ENCODE assay signal across 19 cellular contexts in genomic region chr2:218992196-218992595, GRCh38. TPM values are rescaled to one million over a fixed set of nuclear protein-coding genes. Genes with fewer than 3 reads are reported as not detected.
A peak's percentile ranks its signal among the peaks of the same experiment; 100 is the strongest.
DNase-seq lines count a peak whose midpoint lies in the region; ATAC-seq and TF ChIP-seq lines count a peak whose summit lies in the region.
"Had no signal": no experiment of that assay in that cellular context is flagged by ENCODE, and none has a peak within 500 bp of the region (broad histone marks: within the 10 kb centered on the region; RNA-seq: fewer than 3 reads in every experiment).

No MANE protein-coding gene starts in this region.

- H3K27ac ChIP-seq in SK-N-SH (ENCODE audit: low read depth in 2 of 2, low read length in 1 of 2): peak overlapping the region in 1 of 2 experiments; percentile 60; a peak in 1 of 4 replicates
- H3K27ac ChIP-seq: A549 had no signal

- no peak overlapping the region for H3K4me2 ChIP-seq in SK-N-SH
- H3K4me2 ChIP-seq: A549 had no signal

- TF ChIP-seq EP300 in SK-N-SH (IDR thresholded peaks at IDR 0.05; ENCODE audit: borderline replicate concordance in 1 of 2, low read depth in 1 of 2, low read length in 1 of 2): no peak

- ATAC-seq in SK-N-SH treated with all-trans-retinoic acid at 6 μM for 48 hours (no peak), left cardiac atrium (no peak), HG02759 (IDR thresholded peaks at IDR 0.05; ENCODE audit: unreplicated experiment) (no peak)
- ATAC-seq: GM12878, HCT116, K562 had no signal

- H3K36me3 ChIP-seq in SK-N-SH (replicated peaks in 1 of 2; ENCODE audit: control insufficient read depth in 1 of 2, insufficient read depth in 2 of 2, low read length in 1 of 2) (no peaks in the 10 kb centered on the region), endocrine pancreas (ENCODE audit: control insufficient read depth, insufficient read depth, low read length) (no peaks in the 10 kb centered on the region)

- POLR2A ChIA-PET in SK-N-SH (lab: Yijun Ruan, JAX): interaction anchor here (0.9 to 1.9 kb wide), 3 partner anchors 8 to 83 kb away, joined by 3 to 7 read pairs (median 4); partner anchors contain the start of gene FEV

- H3K9me3 ChIP-seq in SK-N-SH: no peaks in the 10 kb centered on the region
- H3K9me3 ChIP-seq in endocrine pancreas (ENCODE audit: control insufficient read depth, low read length): no peaks in the 10 kb centered on the region
- H3K9me3 ChIP-seq: A549 had no signal

- CTCF ChIA-PET in SK-N-SH (lab: Yijun Ruan, JAX): interaction anchor here (0.9 to 10.9 kb wide), 7 partner anchors 10 to 168 kb away, joined by 3 to 183 read pairs (median 8); partner anchors contain the start of genes FEV and NHEJ1

- H3K4me3 ChIP-seq in SK-N-SH (ENCODE audit: low read depth in 2 of 2, low read length in 1 of 2) (no peak overlapping the region), endocrine pancreas (ENCODE audit: control insufficient read depth, insufficient read depth, low read length) (no peak overlapping the region)
- H3K4me3 ChIP-seq: A549, GM12878, K562 had no signal

- H4K20me1 ChIP-seq in SK-N-SH (ENCODE audit: insufficient read depth): no peaks in the 10 kb centered on the region

- peaks cover 0 to 27% of the 10 kb centered on the region in 2 experiments; a peak in 1 of 4 replicates for H3K4me1 ChIP-seq in SK-N-SH (ENCODE audit: control insufficient read depth in 1 of 2, insufficient read depth in 2 of 2, low read depth in 1 of 2, low read length in 1 of 2)
- no peaks in the 10 kb centered on the region for H3K4me1 ChIP-seq in endocrine pancreas (ENCODE audit: control insufficient read depth, insufficient read depth, low read length)

- no peak overlapping the region for H2AFZ ChIP-seq in SK-N-SH (ENCODE audit: low read depth)

- intact Hi-C loops in posterior vena cava (cut with DNase I): no loop called here
- intact Hi-C loops in left cardiac atrium (cut with DNase I): loop anchor here in 1 of 2 donors (10.0 kb wide), 1 partner anchor 163 kb away; no protein-coding TSS in a partner anchor

- H3K9ac ChIP-seq in SK-N-SH (no peak overlapping the region), endocrine pancreas (ENCODE audit: control insufficient read depth, insufficient read depth, low read length) (peak overlapping the region; percentile 30)

- no peaks in the 10 kb centered on the region for H3K79me2 ChIP-seq in SK-N-SH (ENCODE audit: insufficient read depth)

- no peaks in the 10 kb centered on the region for H3K27me3 ChIP-seq in SK-N-SH (ENCODE audit: insufficient read depth)
- H3K27me3 ChIP-seq in endocrine pancreas (ENCODE audit: control insufficient read depth, insufficient read depth, low read length): no peaks in the 10 kb centered on the region

- H3F3A ChIP-seq in SK-N-SH (replicated peaks; ENCODE audit: insufficient read depth): no peaks in the 10 kb centered on the region

- no peak for TF ChIP-seq CTCF in SK-N-SH (IDR thresholded peaks at IDR 0.05)

- no peak for TF ChIP-seq RAD21 in SK-N-SH (IDR thresholded peaks at IDR 0.05; ENCODE audit: low read length)

- 46% methylated on average over 5 of the region's 7 CpGs for WGBS in SK-N-SH (ENCODE audit: low lambda C conversion rate)

- DNase-seq in SK-N-SH (peak; percentile 6), posterior vena cava (ENCODE audit: low spot score) (peak; percentile 23), NAMALWA (ENCODE audit: low spot score) (no peak), left cardiac atrium (no peak)
- DNase-seq: AML-193; Calu3; CD4-positive, alpha-beta memory T cell had no signal

- no peaks in the 10 kb centered on the region for H3K9me2 ChIP-seq in SK-N-SH

TF ChIP-seq in SK-N-SH, 30 proteins besides CTCF, POLR2A, EP300 and RAD21 (continues in another document):
- TF ChIP-seq JUND (IDR thresholded peaks at IDR 0.05) (no peak), PBX3 (IDR thresholded peaks at IDR 0.05) (no peak), YY1 (IDR thresholded peaks at IDR 0.05; ENCODE audit: low read depth) (no peak)

TF ChIP-seq in SK-N-SH treated with all-trans-retinoic acid at 6 μM for 48 hours, 23 proteins besides CTCF, POLR2A, EP300 and RAD21 (continues in another document):
- TF ChIP-seq TOX (CRISPR knock-in tag; IDR thresholded peaks at IDR 0.05; ENCODE audit: borderline replicate concordance) (no peak), TCF4 (CRISPR knock-in tag; IDR thresholded peaks at IDR 0.05; ENCODE audit: borderline replicate concordance) (no peak), OSR1 (CRISPR knock-in tag; IDR thresholded peaks at IDR 0.05) (no peak), TSHZ2 (CRISPR knock-in tag; IDR thresholded peaks at IDR 0.05) (no peak), RARB (CRISPR knock-in tag; IDR thresholded peaks at IDR 0.05) (no peak), SNAI2 (CRISPR knock-in tag; IDR thresholded peaks at IDR 0.05) (no peak), ESRRG (CRISPR knock-in tag; IDR thresholded peaks at IDR 0.05) (no peak), PATZ1 (CRISPR knock-in tag; IDR thresholded peaks at IDR 0.05; ENCODE audit: borderline replicate concordance) (no peak), CSRNP3 (CRISPR knock-in tag; IDR thresholded peaks at IDR 0.05) (no peak), ZNF8 (CRISPR knock-in tag; IDR thresholded peaks at IDR 0.05) (no peak), CSDC2 (CRISPR knock-in tag; IDR thresholded peaks at IDR 0.05) (no peak)

RNA-seq across cellular contexts. Expression of gene CRYBA2, which starts 1.0 kb away (rescaled TPM):
- not detected in 2 replicates for polyA plus RNA-seq in SK-N-SH (2012; rRNA removed)
- 0.10 TPM in 1 of 2 replicates, not detected in the other for polyA plus RNA-seq in SK-N-SH (2012; cell fraction: cytosol; rRNA removed)
- polyA plus RNA-seq in SK-N-SH (2012; cell fraction: nucleus; rRNA removed): not detected in 2 replicates
- total RNA-seq in posterior vena cava (not detected), left cardiac atrium (not detected)
- total RNA-seq: Calu3; CD4-positive, alpha-beta memory T cell; GM12878; H7; HFFc6; IMR-90 had no signal
- polyA plus RNA-seq: A549; CD14-positive monocyte; CD4-positive, alpha-beta memory T cell; GM12878; IMR-90 had no signal

RNA-seq across cellular contexts. Expression of gene FEV, which starts 7.2 kb away (rescaled TPM):
- polyA plus RNA-seq in SK-N-SH (2012; rRNA removed): 0.53 and 1.2 TPM in 2 replicates
- polyA plus RNA-seq in SK-N-SH (2012; cell fraction: cytosol; rRNA removed): 1.4 and 3.0 TPM in 2 replicates
- polyA plus RNA-seq in SK-N-SH (2012; cell fraction: nucleus; rRNA removed): 0.80 and 2.9 TPM in 2 replicates
- not detected for total RNA-seq in posterior vena cava
- not detected for total RNA-seq in left cardiac atrium
- total RNA-seq: Calu3; CD4-positive, alpha-beta memory T cell; GM12878; H7; HFFc6; IMR-90 had no signal
- polyA plus RNA-seq: A549; BJ; CD14-positive monocyte; CD4-positive, alpha-beta memory T cell; GM12878; IMR-90 had no signal

RNA-seq across cellular contexts. Expression of gene CDK5R2, which starts 32.7 kb away (rescaled TPM):
- 0.19 and 0.26 TPM in 2 replicates for polyA plus RNA-seq in SK-N-SH (2012; rRNA removed)
- polyA plus RNA-seq in SK-N-SH (2012; cell fraction: cytosol; rRNA removed): 0.35 and 0.56 TPM in 2 replicates
- 0.13 and 0.31 TPM in 2 replicates for polyA plus RNA-seq in SK-N-SH (2012; cell fraction: nucleus; rRNA removed)
- total RNA-seq in posterior vena cava (not detected), left cardiac atrium (not detected)
- total RNA-seq: CD4-positive, alpha-beta memory T cell; GM12878; IMR-90 had no signal
- polyA plus RNA-seq: CD14-positive monocyte; CD4-positive, alpha-beta memory T cell; GM12878; IMR-90; K562 had no signal

RNA-seq across cellular contexts. Expression of gene CFAP65, which starts 49.1 kb away (rescaled TPM):
- 0.95 and 1.7 TPM in 2 replicates for polyA plus RNA-seq in SK-N-SH (2012; rRNA removed)
- polyA plus RNA-seq in SK-N-SH (2012; cell fraction: cytosol; rRNA removed): 0.42 and 0.73 TPM in 2 replicates
- 1.8 and 1.9 TPM in 2 replicates for polyA plus RNA-seq in SK-N-SH (2012; cell fraction: nucleus; rRNA removed)
- not detected for total RNA-seq in posterior vena cava
- not detected for total RNA-seq in left cardiac atrium
- total RNA-seq: CD4-positive, alpha-beta memory T cell; GM12878; H7; HFFc6; IMR-90; K562 had no signal
- polyA plus RNA-seq: BJ; CD14-positive monocyte; CD4-positive, alpha-beta memory T cell; GM12878; IMR-90; K562 had no signal

Comparison
In these comparisons a context has a peak if more than half of its experiments do, and no peak if none do; other contexts are left out.
1. DNase-seq: peak in SK-N-SH (single experiment) and posterior vena cava (single experiment); none in NAMALWA (single experiment) and left cardiac atrium (single experiment).